In the genomic region with DNA sequence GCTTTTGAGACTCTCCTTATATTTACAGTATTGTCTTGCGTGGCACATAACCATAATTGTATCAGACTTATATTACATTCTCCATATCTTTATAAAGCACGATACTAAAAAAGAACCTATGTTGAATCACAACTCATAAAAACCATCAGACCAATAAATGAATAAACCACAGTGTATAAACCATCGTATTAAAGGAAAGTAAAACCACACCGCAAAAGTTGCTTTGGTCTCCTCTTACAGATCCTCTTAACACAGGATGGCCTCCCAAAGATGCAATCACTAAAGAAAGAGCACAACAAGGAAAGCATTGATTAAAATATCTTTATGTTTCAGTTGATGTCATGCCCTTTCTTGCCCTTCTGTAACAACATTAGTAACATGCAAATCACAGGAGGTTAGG, we compare ENCODE assay signal across 12 cellular contexts.
DNase-seq lines count a peak whose midpoint lies in the region; ATAC-seq lines count a peak whose summit lies in the region.
"Had no signal": no experiment of that assay in that cellular context is flagged by ENCODE, and none has a peak within 500 bp of the region (broad histone marks: within the 10 kb centered on the region; RNA-seq: fewer than 3 reads in every experiment).

No MANE protein-coding gene starts in this region.

- ATAC-seq in HG03354 (IDR thresholded peaks at IDR 0.05; ENCODE audit: poor library complexity, severe bottlenecking, unreplicated experiment) = no peak
- ATAC-seq in activated CD4-positive, CD25-positive, alpha-beta regulatory T cell treated with anti-CD3 and anti-CD28 coated beads, Interleukin-2, amount 50 U/mL, for 24 hours = no peak
- ATAC-seq: A549 had no signal

- DNase-seq in NCI-H526 (lab: John Stamatoyannopoulos, UW) = peak; percentile 34 to 44
- DNase-seq in NCI-H526 treated with DMSO at 0.1 percent for 48 hours (lab: John Stamatoyannopoulos, UW) = no peak
- DNase-seq in H4 (ENCODE audit: low spot score) = peak; percentile 3
- DNase-seq in SW480 (ENCODE audit: low spot score) = peak; percentile 41
- DNase-seq in NCI-H524 (lab: John Stamatoyannopoulos, UW) = no peak
- DNase-seq: AML-193; CD4-positive, alpha-beta T cell; DMS79 treated with DMSO at 0.1 percent for 48 hours; KG1 had no signal

Comparison
In these comparisons a context has a peak if more than half of its experiments do, and no peak if none do; other contexts are left out.
1. DNase-seq: peak in NCI-H526 (2 of 2), H4 (single experiment) and SW480 (single experiment); none in NCI-H526 treated with DMSO at 0.1 percent for 48 hours (single experiment) and NCI-H524 (0 of 2).